ENCODE assay signal across 8 cellular contexts in genomic region chr11:62909107-62909894, GRCh38. TPM values are rescaled to one million over a fixed set of nuclear protein-coding genes. Genes with fewer than 3 reads are reported as not detected.
DNase-seq lines count a peak whose midpoint lies in the region; ATAC-seq and TF ChIP-seq lines count a peak whose summit lies in the region.

No MANE protein-coding gene starts in this region.

- H3K27me3 ChIP-seq in left lung (no peaks in the 10 kb centered on the region), upper lobe of right lung (no peaks in the 10 kb centered on the region)

- H3K27ac Mint-ChIP-seq in activated CD8-positive, alpha-beta T cell treated with anti-CD3 and anti-CD28 coated beads for 36 hours, result no peak overlapping the region
- H3K27ac Mint-ChIP-seq in activated CD8-positive, alpha-beta T cell treated with anti-CD3 and anti-CD28 coated beads, Interleukin-2, amount 10 ng/mL, durations not matched to agents 7 days and 5 days, result no peak overlapping the region

- H3K4me3 ChIP-seq in left lung (no peak overlapping the region), upper lobe of right lung (peak overlapping the region; percentile 36)

- peaks cover 11% of the 10 kb centered on the region for H3K27me3 Mint-ChIP-seq in activated CD8-positive, alpha-beta T cell treated with anti-CD3 and anti-CD28 coated beads for 36 hours
- peaks cover 18% of the 10 kb centered on the region for H3K27me3 Mint-ChIP-seq in activated CD8-positive, alpha-beta T cell treated with anti-CD3 and anti-CD28 coated beads, Interleukin-2, amount 10 ng/mL, durations not matched to agents 7 days and 5 days (ENCODE audit: low read depth)

- no peak overlapping the region for H3K4me3 Mint-ChIP-seq in activated CD8-positive, alpha-beta T cell treated with anti-CD3 and anti-CD28 coated beads for 36 hours
- no peak overlapping the region for H3K4me3 Mint-ChIP-seq in activated CD8-positive, alpha-beta T cell treated with anti-CD3 and anti-CD28 coated beads, Interleukin-2, amount 10 ng/mL, durations not matched to agents 7 days and 5 days

- no peaks in the 10 kb centered on the region for H3K36me3 Mint-ChIP-seq in activated CD8-positive, alpha-beta T cell treated with anti-CD3 and anti-CD28 coated beads for 36 hours (ENCODE audit: low read depth)
- no peaks in the 10 kb centered on the region for H3K36me3 Mint-ChIP-seq in activated CD8-positive, alpha-beta T cell treated with anti-CD3 and anti-CD28 coated beads, Interleukin-2, amount 10 ng/mL, durations not matched to agents 7 days and 5 days (ENCODE audit: low read depth)

- H3K9me3 Mint-ChIP-seq in activated CD8-positive, alpha-beta T cell treated with anti-CD3 and anti-CD28 coated beads for 36 hours, result no peaks in the 10 kb centered on the region
- no peaks in the 10 kb centered on the region for H3K9me3 Mint-ChIP-seq in activated CD8-positive, alpha-beta T cell treated with anti-CD3 and anti-CD28 coated beads, Interleukin-2, amount 10 ng/mL, durations not matched to agents 7 days and 5 days (ENCODE audit: insufficient read depth)

- DNase-seq in activated CD8-positive, alpha-beta T cell treated with anti-CD3 and anti-CD28 coated beads for 36 hours, result peak; percentile 55
- DNase-seq in activated CD8-positive, alpha-beta T cell treated with anti-CD3 and anti-CD28 coated beads, Interleukin-2, amount 10 ng/mL, durations not matched to agents 7 days and 5 days, result no peak
- DNase-seq in NCI-H748 (lab: John Stamatoyannopoulos, UW; ENCODE audit: unreplicated experiment) (peak; percentile 70), left lung (peak; percentile 68 to 82), upper lobe of right lung (peak; percentile 85), NOMO-1 (lab: John Stamatoyannopoulos, UW; ENCODE audit: unreplicated experiment in 2 of 2) (no peak)

- H3K4me1 Mint-ChIP-seq in activated CD8-positive, alpha-beta T cell treated with anti-CD3 and anti-CD28 coated beads for 36 hours (ENCODE audit: low read depth), result peaks cover 3% of the 10 kb centered on the region
- H3K4me1 Mint-ChIP-seq in activated CD8-positive, alpha-beta T cell treated with anti-CD3 and anti-CD28 coated beads, Interleukin-2, amount 10 ng/mL, durations not matched to agents 7 days and 5 days (ENCODE audit: low read depth), result peaks cover 15% of the 10 kb centered on the region

- H3K36me3 ChIP-seq in left lung, result no peaks in the 10 kb centered on the region
- H3K36me3 ChIP-seq in upper lobe of right lung, result no peaks in the 10 kb centered on the region

- CTCF ChIA-PET in activated CD8-positive, alpha-beta T cell treated with anti-CD3 and anti-CD28 coated beads for 36 hours (lab: Charles Lee), result interaction anchor here (0.6 to 12.4 kb wide), 10 partner anchors 13 to 125 kb away, joined by 3 to 411 read pairs (median 4); partner anchors contain the start of gene SLC22A8
- CTCF ChIA-PET in activated CD8-positive, alpha-beta T cell treated with anti-CD3 and anti-CD28 coated beads, Interleukin-2, amount 10 ng/mL, durations not matched to agents 7 days and 5 days (lab: Charles Lee), result interaction anchor here (7.9 kb wide), 1 partner anchor 112 kb away, joined by 251 read pairs; no protein-coding TSS in a partner anchor

- peak; percentile 77 for ATAC-seq in activated CD8-positive, alpha-beta T cell treated with anti-CD3 and anti-CD28 coated beads for 36 hours
- ATAC-seq in activated CD8-positive, alpha-beta T cell treated with anti-CD3 and anti-CD28 coated beads, Interleukin-2, amount 10 ng/mL, durations not matched to agents 7 days and 5 days, result no peak
- ATAC-seq in left lung, result peak; percentile 80
- ATAC-seq in upper lobe of right lung, result peak; percentile 80
- ATAC-seq in HG03280 (IDR thresholded peaks at IDR 0.05; ENCODE audit: unreplicated experiment), result no peak

- H3K27ac ChIP-seq in cingulate gyrus (ENCODE audit: low read depth, low read length) (peak overlapping the region; percentile 20), left lung (peak overlapping the region; percentile 65 to 72), upper lobe of right lung (peak overlapping the region; percentile 77)

- POLR2A ChIA-PET in activated CD8-positive, alpha-beta T cell treated with anti-CD3 and anti-CD28 coated beads for 36 hours (lab: Charles Lee), result no interaction called here
- POLR2A ChIA-PET in activated CD8-positive, alpha-beta T cell treated with anti-CD3 and anti-CD28 coated beads, Interleukin-2, amount 10 ng/mL, durations not matched to agents 7 days and 5 days (lab: Charles Lee), result interaction anchor here (0.6 kb wide), 1 partner anchor 68 kb away, joined by 3 read pairs; no protein-coding TSS in a partner anchor

- H3K9me3 ChIP-seq in left lung (no peaks in the 10 kb centered on the region), upper lobe of right lung (no peaks in the 10 kb centered on the region)

- H3K4me1 ChIP-seq in left lung, result peaks cover 14 to 43% of the 10 kb centered on the region in 2 donors
- peaks cover 20% of the 10 kb centered on the region for H3K4me1 ChIP-seq in upper lobe of right lung

- TF ChIP-seq CTCF in activated CD8-positive, alpha-beta T cell treated with anti-CD3 and anti-CD28 coated beads for 36 hours (IDR thresholded peaks at IDR 0.05), result peak; percentile 55
- peak; percentile 30 to 51 for TF ChIP-seq CTCF in left lung (IDR thresholded peaks at IDR 0.05)
- TF ChIP-seq CTCF in upper lobe of right lung (IDR thresholded peaks at IDR 0.05), result peak; percentile 60

- intact Hi-C loops in activated CD8-positive, alpha-beta T cell treated with anti-CD3 and anti-CD28 coated beads for 36 hours (cut with micrococcal nuclease), result loop anchor here (5.0 to 10.0 kb wide), 2 partner anchors 68 to 306 kb away; no protein-coding TSS in a partner anchor
- intact Hi-C loops in left lung (cut with DNase I), result loop anchor here (2.0 to 10.0 kb wide), 2 partner anchors 112 to 116 kb away; no protein-coding TSS in a partner anchor
- intact Hi-C loops in upper lobe of right lung (cut with DNase I), result loop anchor here (5.0 kb wide), 1 partner anchor 113 kb away; no protein-coding TSS in a partner anchor

RNA-seq across cellular contexts. Expression of gene CHRM1, which starts 11.9 kb away (rescaled TPM):
- not detected for total RNA-seq in activated CD8-positive, alpha-beta T cell treated with anti-CD3 and anti-CD28 coated beads for 36 hours
- not detected for total RNA-seq in activated CD8-positive, alpha-beta T cell treated with anti-CD3 and anti-CD28 coated beads, Interleukin-2, amount 10 ng/mL, durations not matched to agents 7 days and 5 days
- total RNA-seq in left lung, result 1 to 10 TPM; 1.2 to 2.3 TPM
- 4.7 TPM for total RNA-seq in upper lobe of right lung

RNA-seq across cellular contexts. Expression of gene SLC3A2, which starts 28.6 kb away (rescaled TPM):
- total RNA-seq in activated CD8-positive, alpha-beta T cell treated with anti-CD3 and anti-CD28 coated beads for 36 hours, result 100 to 1,000 TPM; 299 to 315 TPM
- 100 to 1,000 TPM; 190 to 202 TPM for total RNA-seq in activated CD8-positive, alpha-beta T cell treated with anti-CD3 and anti-CD28 coated beads, Interleukin-2, amount 10 ng/mL, durations not matched to agents 7 days and 5 days
- 100 to 1,000 TPM; 131 to 228 TPM for total RNA-seq in left lung
- total RNA-seq in upper lobe of right lung, result 255 TPM

Comparison
In these comparisons a context has a peak if more than half of its experiments do, and no peak if none do; other contexts are left out.
1. ATAC-seq: peak in activated CD8-positive, alpha-beta T cell treated with anti-CD3 and anti-CD28 coated beads for 36 hours (single experiment), left lung (single experiment) and upper lobe of right lung (single experiment); none in activated CD8-positive, alpha-beta T cell treated with anti-CD3 and anti-CD28 coated beads, Interleukin-2, amount 10 ng/mL, durations not matched to agents 7 days and 5 days (single experiment) and HG03280 (single experiment).
2. DNase-seq: peak in activated CD8-positive, alpha-beta T cell treated with anti-CD3 and anti-CD28 coated beads for 36 hours (single experiment), NCI-H748 (single experiment), left lung (2 of 2) and upper lobe of right lung (single experiment); none in activated CD8-positive, alpha-beta T cell treated with anti-CD3 and anti-CD28 coated beads, Interleukin-2, amount 10 ng/mL, durations not matched to agents 7 days and 5 days (single experiment) and NOMO-1 (0 of 2).
3. H3K27ac ChIP-seq: peak in every context shown above with its lines; median percentile 77 in upper lobe of right lung; 68 in left lung; 20 in cingulate gyrus.
4. Peak in every context shown above with its lines, with median percentiles within 50 percentile points of each other: CTCF ChIP-seq.